ENCODE assay signal across 10 cellular contexts in the genomic region with DNA sequence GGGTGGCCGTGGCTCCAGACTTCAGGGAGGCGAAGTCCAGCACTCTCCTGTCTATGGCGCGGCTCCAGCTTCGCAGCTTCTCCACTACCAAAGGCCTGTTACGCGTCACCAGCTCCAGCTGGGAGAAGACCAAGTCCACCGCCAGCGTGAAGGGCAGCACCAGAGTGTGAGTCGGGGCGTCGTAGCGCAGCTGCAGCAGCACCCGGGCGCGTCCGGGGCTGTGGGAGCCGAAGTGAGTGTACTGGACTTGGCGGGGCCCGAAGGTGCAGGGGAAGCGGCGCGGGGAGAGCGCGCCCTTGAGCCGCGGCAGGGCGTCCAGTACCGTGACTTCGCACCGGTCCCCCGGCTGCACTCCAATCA. TPM values are rescaled to one million over a fixed set of nuclear protein-coding genes. Genes with fewer than 3 reads are reported as not detected.
DNase-seq lines count a peak whose midpoint lies in the region; ATAC-seq, FAIRE-seq and TF ChIP-seq lines count a peak whose summit lies in the region.
"Had no signal": no experiment of that assay in that cellular context is flagged by ENCODE, and none has a peak within 500 bp of the region (broad histone marks: within the 10 kb centered on the region; RNA-seq: fewer than 3 reads in every experiment).

No MANE protein-coding gene starts in this region.

- dilution Hi-C loops in IMR-90 (cut with HindIII; ENCODE audit: low sequenced_read_pairs, unreplicated experiment) = no loop called here

- H3K9me3 ChIP-seq in IMR-90 (ENCODE audit: control insufficient read depth, insufficient read depth, low read length) (no peaks in the 10 kb centered on the region), neural progenitor cell (ENCODE audit: low read depth) (no peaks in the 10 kb centered on the region), transverse colon (no peaks in the 10 kb centered on the region)

- no peaks in the 10 kb centered on the region for H3F3A ChIP-seq in neural progenitor cell (ENCODE audit: low read depth)

- no peak overlapping the region for H2BK15ac ChIP-seq in IMR-90 (ENCODE audit: low read depth, low read length)

- H4K5ac ChIP-seq in IMR-90 (ENCODE audit: low read depth, low read length) = no peak overlapping the region

- peak overlapping the region; percentile 47 to 68 for H3K4me3 Mint-ChIP-seq in effector memory CD8-positive, alpha-beta T cell
- H3K4me3 Mint-ChIP-seq in neural progenitor cell = peak overlapping the region; percentile 77

- no peak overlapping the region for H2AK5ac ChIP-seq in IMR-90 (ENCODE audit: low read depth, low read length)

- 3% methylated on average over 5 of the region's 32 CpGs; no CpG with 5 or more reads in 1 of the 2 experiments for WGBS in IMR-90 (ENCODE audit: extremely low coverage in 2 of 2, insufficient read length in 1 of 2), 2 experiments
- 17% methylated on average over 30 of the region's 32 CpGs; no CpG with 5 or more reads in 1 of the 2 donors for WGBS in transverse colon (ENCODE audit: low coverage in 1 of 2), 2 donors

- H3K27ac Mint-ChIP-seq in effector memory CD8-positive, alpha-beta T cell = no peak overlapping the region
- no peak overlapping the region for H3K27ac Mint-ChIP-seq in neural progenitor cell

- H3K27ac ChIP-seq in IMR-90 (ENCODE audit: insufficient read depth, low read length) (no peak overlapping the region), neural progenitor cell (no peak overlapping the region), transverse colon (no peak overlapping the region)

- H2AK9ac ChIP-seq in IMR-90 (replicated peaks; ENCODE audit: low read depth, low read length, poor library complexity) = no peak overlapping the region

- no peak overlapping the region for H3K18ac ChIP-seq in IMR-90 (ENCODE audit: low read depth, low read length)

- TF ChIP-seq RAD21 in IMR-90 (IDR thresholded peaks at IDR 0.05; ENCODE audit: low read length) = no peak

- no peak overlapping the region for H3K14ac ChIP-seq in IMR-90 (replicated peaks; ENCODE audit: low read depth, low read length)

- no peak for FAIRE-seq in HTR-8/SVneo (lab: Jason Lieb, UNC)
- FAIRE-seq: GM18507 had no signal

- H3K9ac ChIP-seq in IMR-90 (ENCODE audit: low read depth, low read length) = no peak overlapping the region
- H3K9ac ChIP-seq in neural progenitor cell = no peak overlapping the region

- H2BK5ac ChIP-seq in IMR-90 (ENCODE audit: low read depth, low read length, poor library complexity, severe bottlenecking) = no peak overlapping the region

- no peak overlapping the region for H2BK20ac ChIP-seq in IMR-90 (ENCODE audit: low read depth, low read length)

- no peak overlapping the region for H3K4me2 ChIP-seq in IMR-90 (ENCODE audit: low read depth, low read length)
- peak overlapping the region; percentile 96 for H3K4me2 ChIP-seq in neural progenitor cell

- intact Hi-C loops in IMR-90 (cut with micrococcal nuclease) (no loop called here), transverse colon (cut with DNase I; ENCODE audit: low total_unique reads) (no loop called here), posterior vena cava (cut with DNase I) (no loop called here)

- ATAC-seq in IMR-90 (ENCODE audit: low read depth) = no peak
- no peak for ATAC-seq in effector memory CD8-positive, alpha-beta T cell (replicated peaks)

- H3K4me1 Mint-ChIP-seq in effector memory CD8-positive, alpha-beta T cell (ENCODE audit: low read depth in 2 of 2) = no peaks in the 10 kb centered on the region
- H3K4me1 Mint-ChIP-seq in neural progenitor cell = peaks cover 7% of the 10 kb centered on the region

- H3K36me3 ChIP-seq in IMR-90 (ENCODE audit: control insufficient read depth, insufficient read depth, low read length) (no peaks in the 10 kb centered on the region), neural progenitor cell (no peaks in the 10 kb centered on the region), transverse colon (no peaks in the 10 kb centered on the region)

- TF ChIP-seq CTCF in IMR-90 (conservative IDR thresholded peaks at IDR 0.05; ENCODE audit: low read depth, low read length) (no peak), neural progenitor cell (IDR thresholded peaks at IDR 0.05) (no peak), transverse colon (IDR thresholded peaks at IDR 0.05) (no peak)

- H3K79me2 ChIP-seq in neural progenitor cell (ENCODE audit: low read depth) = no peaks in the 10 kb centered on the region

- H3K23ac ChIP-seq in IMR-90 (ENCODE audit: low read depth, low read length) = no peak overlapping the region

- TF ChIP-seq EP300 in transverse colon (IDR thresholded peaks at IDR 0.05; ENCODE audit: low read depth) = no peak

- TF ChIP-seq POLR2A in IMR-90 (IDR thresholded peaks at IDR 0.05; ENCODE audit: low read depth, low read length) (no peak), transverse colon (IDR thresholded peaks at IDR 0.05) (no peak)

- peak overlapping the region; percentile 38 for H2AFZ ChIP-seq in IMR-90 (replicated peaks; ENCODE audit: low read length, poor library complexity)
- H2AFZ ChIP-seq in neural progenitor cell (replicated peaks) = peak overlapping the region; percentile 15

- POLR2A ChIA-PET in IMR-90 (lab: Charles Lee; ENCODE audit: unreplicated experiment) = no interaction called here

- no peak overlapping the region for H3K56ac ChIP-seq in IMR-90 (ENCODE audit: extremely low read depth, insufficient read depth, low read length)

- H3K27me3 Mint-ChIP-seq in effector memory CD8-positive, alpha-beta T cell = peaks cover 11 to 49% of the 10 kb centered on the region in 2 donors
- peaks cover 37% of the 10 kb centered on the region for H3K27me3 Mint-ChIP-seq in neural progenitor cell (ENCODE audit: insufficient read depth, low read depth)

- H3K27me3 ChIP-seq in IMR-90 (ENCODE audit: control insufficient read depth, insufficient read depth, low read length) = peaks cover 16% of the 10 kb centered on the region
- H3K27me3 ChIP-seq in neural progenitor cell = peaks cover 78% of the 10 kb centered on the region
- peaks cover 32% of the 10 kb centered on the region for H3K27me3 ChIP-seq in transverse colon

- H3K4ac ChIP-seq in IMR-90 (ENCODE audit: low read depth, low read length) = no peak overlapping the region

- no peak overlapping the region for H2BK120ac ChIP-seq in IMR-90 (ENCODE audit: low read depth, low read length)

- H4K20me1 ChIP-seq in IMR-90 (ENCODE audit: insufficient read depth, low read length) (no peaks in the 10 kb centered on the region), neural progenitor cell (ENCODE audit: low read depth) (peaks cover 7% of the 10 kb centered on the region)

- H3K4me1 ChIP-seq in IMR-90 (ENCODE audit: control insufficient read depth, insufficient read depth, low read length) (no peaks in the 10 kb centered on the region), neural progenitor cell (peaks cover 6% of the 10 kb centered on the region), transverse colon (peaks cover 3 to 13% (median 6%) of the 10 kb centered on the region in 4 donors)

- H3K9me1 ChIP-seq in IMR-90 (ENCODE audit: insufficient read depth, low read length) = no peaks in the 10 kb centered on the region

- H3K9me3 Mint-ChIP-seq in effector memory CD8-positive, alpha-beta T cell = peaks cover 0 to 2% of the 10 kb centered on the region in 2 donors
- H3K9me3 Mint-ChIP-seq in neural progenitor cell = peaks cover 9% of the 10 kb centered on the region

- CTCF ChIA-PET in IMR-90 (lab: Yijun Ruan, JAX) = no interaction called here

- H3K4me3 ChIP-seq in IMR-90 (ENCODE audit: insufficient read depth, low read depth, low read length) (no peak overlapping the region), neural progenitor cell (peak overlapping the region; percentile 64), transverse colon (peak overlapping the region in 2 of 4 donors; percentile 17 to 39)

- no peaks in the 10 kb centered on the region for H3K36me3 Mint-ChIP-seq in effector memory CD8-positive, alpha-beta T cell (ENCODE audit: insufficient read depth)
- no peaks in the 10 kb centered on the region for H3K36me3 Mint-ChIP-seq in neural progenitor cell

- no peak overlapping the region for H4K8ac ChIP-seq in IMR-90 (ENCODE audit: low read depth in 2 of 2, low read length in 2 of 2)

- peak; percentile 16 for DNase-seq in COR-L47 (lab: John Stamatoyannopoulos, UW)
- no peak for DNase-seq in IMR-90
- no peak for DNase-seq in effector memory CD8-positive, alpha-beta T cell
- DNase-seq in neural progenitor cell (ENCODE audit: low spot score) = peak; percentile 19
- no peak for DNase-seq in transverse colon
- DNase-seq in HTR-8/SVneo (ENCODE audit: insufficient read length, low spot score) = no peak
- no peak for DNase-seq in posterior vena cava (ENCODE audit: low spot score)
- no peak for DNase-seq in activated effector memory CD4-positive, alpha-beta T cell treated with Interleukin-2 at 50 U/mL for 16 hours
- DNase-seq: NCI-H1048 had no signal

- in situ Hi-C loops in IMR-90 (cut with MboI; ENCODE audit: low sequenced_read_pairs) (no loop called here), transverse colon (cut with MboI; ENCODE audit: low pct_ligation_motif_present in 1 of 4, low pct_unique_long_range_greater_than_20kb in 1 of 4, low sequenced_read_pairs in 3 of 4) (no loop called here)

- H3K79me1 ChIP-seq in IMR-90 (ENCODE audit: low read depth in 1 of 2, low read length in 2 of 2) = no peaks in the 10 kb centered on the region

- BruUV-seq in IMR-90 (replicated peaks; lab: Mats Ljungman, UMichigan) = no TSS peak

- no peak overlapping the region for H4K91ac ChIP-seq in IMR-90 (ENCODE audit: insufficient read depth, low read depth, low read length)

TF ChIP-seq in IMR-90, 13 proteins besides CTCF, POLR2A, EP300 and RAD21 (continues in another document):
- TF ChIP-seq CHD1 (IDR thresholded peaks at IDR 0.05; ENCODE audit: low read depth, low read length) (no peak), RCOR1 (IDR thresholded peaks at IDR 0.05; ENCODE audit: insufficient replicate concordance, low read length) (no peak), SMC3 (IDR thresholded peaks at IDR 0.05; ENCODE audit: low read depth, low read length) (no peak), USF2 (IDR thresholded peaks at IDR 0.05; ENCODE audit: low read depth, low read length) (no peak), CEBPB (IDR thresholded peaks at IDR 0.05; ENCODE audit: low read depth, low read length) (no peak), FOS (IDR thresholded peaks at IDR 0.05; ENCODE audit: low read depth, low read length) (no peak), RFX5 (IDR thresholded peaks at IDR 0.05; ENCODE audit: low read depth, low read length) (no peak)

RNA-seq across cellular contexts. Expression of gene FREM3, which starts 0.4 kb away (rescaled TPM):
- total RNA-seq in IMR-90 (2012; rRNA removed) = not detected in 2 replicates
- not detected in 2 replicates for polyA plus RNA-seq in IMR-90 (2012; rRNA removed)
- not detected in 2 replicates for polyA plus RNA-seq in IMR-90 (2012; cell fraction: cytosol; rRNA removed)
- polyA plus RNA-seq in IMR-90 (2012; cell fraction: nucleus; rRNA removed; ENCODE audit: low replicate concordance) = not detected in 2 replicates
- not detected in 2 replicates for total RNA-seq in neural progenitor cell (ENCODE audit: low replicate concordance)
- not detected for total RNA-seq in transverse colon
- total RNA-seq in posterior vena cava = not detected

Comparison
In these comparisons a context has a peak if more than half of its experiments do, and no peak if none do; other contexts are left out.
1. DNase-seq: peak in COR-L47 (single experiment) and neural progenitor cell (single experiment); none in IMR-90 (single experiment), effector memory CD8-positive, alpha-beta T cell (0 of 3), transverse colon (single experiment), HTR-8/SVneo (single experiment), posterior vena cava (single experiment) and activated effector memory CD4-positive, alpha-beta T cell treated with Interleukin-2 at 50 U/mL for 16 hours (single experiment).